Comparison of ENCODE assay signal across 1 cellular context in genomic region chr2:9655441-9656269, GRCh38.
TF ChIP-seq lines count a peak whose summit lies in the region.

No MANE protein-coding gene starts in this region.

TF ChIP-seq in IMR-90, 13 proteins besides CTCF, POLR2A, EP300 and RAD21 (continued from another document):
- no peak for TF ChIP-seq USF2 (IDR thresholded peaks at IDR 0.05; ENCODE audit: low read depth, low read length)
- no peak for TF ChIP-seq MAZ (IDR thresholded peaks at IDR 0.05; ENCODE audit: borderline replicate concordance, low read depth, low read length)
